In the genomic region with DNA sequence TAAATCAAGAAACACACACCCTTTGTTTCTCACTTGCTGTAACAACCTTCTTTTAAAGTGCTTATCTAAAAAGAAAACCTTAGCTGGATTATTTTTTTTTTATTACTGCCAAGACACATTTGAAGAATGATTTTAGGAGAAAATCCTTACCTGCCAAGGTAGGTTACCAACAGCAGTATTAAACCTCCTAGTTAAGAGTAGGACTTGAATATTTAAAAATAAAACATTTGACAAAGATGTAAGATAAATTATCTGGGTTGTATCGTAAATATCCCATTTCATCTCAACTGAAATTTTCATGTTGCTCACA, we compare ENCODE assay signal across 26 cellular contexts.
DNase-seq lines count a peak whose midpoint lies in the region; ATAC-seq and TF ChIP-seq lines count a peak whose summit lies in the region.
"Had no signal": no experiment of that assay in that cellular context is flagged by ENCODE, and none has a peak within 500 bp of the region (broad histone marks: within the 10 kb centered on the region; RNA-seq: fewer than 3 reads in every experiment).

No MANE protein-coding gene starts in this region.

- H3K9me3 ChIP-seq in cardiac muscle cell (ENCODE audit: low read depth): no peaks in the 10 kb centered on the region
- H3K9me3 ChIP-seq: body of pancreas, gastrocnemius medialis, thoracic aorta had no signal

- H3K27me3 ChIP-seq in cardiac muscle cell: no peaks in the 10 kb centered on the region
- H3K27me3 ChIP-seq: body of pancreas, gastrocnemius medialis had no signal

- no peak for TF ChIP-seq CTCF in cardiac muscle cell (IDR thresholded peaks at IDR 0.05; ENCODE audit: low read depth, low read length)
- TF ChIP-seq CTCF in WTC11 (IDR thresholded peaks at IDR 0.05): peak; percentile 6; the same call in 1 of the 2 replicates
- no peak for TF ChIP-seq CTCF in nephron progenitor cell (IDR thresholded peaks at IDR 0.05)

- H3K9me3 Mint-ChIP-seq in WTC11 (no peaks in the 10 kb centered on the region), nephron progenitor cell (no peaks in the 10 kb centered on the region)
- H3K9me3 Mint-ChIP-seq: mesothelial cell of epicardium; naive thymus-derived CD4-positive, alpha-beta T cell; T-helper 1 cell treated with Interleukin-12 subunit alpha and Interleukin-12 subunit beta and Interleukin-4 antibody, amounts not matched to agents 30 μg/mL and 1 μg/mL, for 36 hours had no signal

- no peak overlapping the region for H3K4me3 Mint-ChIP-seq in WTC11
- H3K4me3 Mint-ChIP-seq in nephron progenitor cell: peak overlapping the region; percentile 68
- H3K4me3 Mint-ChIP-seq: mesothelial cell of epicardium; naive thymus-derived CD4-positive, alpha-beta T cell; T-helper 1 cell treated with Interleukin-12 subunit alpha and Interleukin-12 subunit beta and Interleukin-4 antibody, amounts not matched to agents 30 μg/mL and 1 μg/mL, for 36 hours had no signal

- H3K4me1 Mint-ChIP-seq in WTC11 (peaks cover 25% of the 10 kb centered on the region), nephron progenitor cell (peaks cover 67% of the 10 kb centered on the region)
- H3K4me1 Mint-ChIP-seq: naive thymus-derived CD4-positive, alpha-beta T cell had no signal

- H3K36me3 Mint-ChIP-seq in WTC11: no peaks in the 10 kb centered on the region
- peaks cover 8% of the 10 kb centered on the region for H3K36me3 Mint-ChIP-seq in nephron progenitor cell (ENCODE audit: low read depth)
- H3K36me3 Mint-ChIP-seq: mesothelial cell of epicardium; naive thymus-derived CD4-positive, alpha-beta T cell had no signal

- no peaks in the 10 kb centered on the region for H3K36me3 ChIP-seq in cardiac muscle cell
- H3K36me3 ChIP-seq: gastrocnemius medialis, thoracic aorta had no signal

- CTCF ChIA-PET in WTC11 (lab: Charles Lee): no interaction called here

- H3K4me3 ChIP-seq in cardiac muscle cell: peak overlapping the region; percentile 10
- H3K4me3 ChIP-seq: body of pancreas, gastrocnemius medialis had no signal

- H3K27me3 Mint-ChIP-seq in WTC11 (ENCODE audit: low read depth) (no peaks in the 10 kb centered on the region), nephron progenitor cell (ENCODE audit: low read depth, poor library complexity) (peaks cover 6% of the 10 kb centered on the region)

- H3K27ac ChIP-seq in cardiac muscle cell: peak overlapping the region; percentile 18
- H3K27ac ChIP-seq: body of pancreas, gastrocnemius medialis, HL-60, parathyroid adenoma, thoracic aorta had no signal

- ATAC-seq in Right ventricle myocardium inferior: no peak
- no peak for ATAC-seq in WTC11
- ATAC-seq in GM21381 (IDR thresholded peaks at IDR 0.05; ENCODE audit: unreplicated experiment): no peak
- no peak for ATAC-seq in GM21390 (IDR thresholded peaks at IDR 0.05; ENCODE audit: unreplicated experiment)
- ATAC-seq: body of pancreas; esophagus mucosa; naive thymus-derived CD4-positive, alpha-beta T cell had no signal

- POLR2A ChIA-PET in WTC11 (lab: Charles Lee): no interaction called here

- H3K27ac Mint-ChIP-seq in WTC11 (no peak overlapping the region), nephron progenitor cell (peak overlapping the region; percentile 20)
- H3K27ac Mint-ChIP-seq: naive thymus-derived CD4-positive, alpha-beta T cell; T-helper 1 cell treated with Interleukin-12 subunit alpha and Interleukin-12 subunit beta and Interleukin-4 antibody, amounts not matched to agents 30 μg/mL and 1 μg/mL, for 36 hours had no signal

- intact Hi-C loops in Right ventricle myocardium inferior (cut with DNase I) (loop anchor here (2.0 kb wide), 1 partner anchor 332 kb away; no protein-coding TSS in a partner anchor), posterior cingulate gyrus (cut with DNase I) (loop anchor here (1.0 kb wide), 1 partner anchor 331 kb away; no protein-coding TSS in a partner anchor)

- peaks cover 33% of the 10 kb centered on the region for H3K4me1 ChIP-seq in cardiac muscle cell (ENCODE audit: low read depth)
- H3K4me1 ChIP-seq: parathyroid adenoma had no signal

- DNase-seq in cardiac muscle cell (ENCODE audit: low read depth in 1 of 2, low spot score in 1 of 2) (no peak), Right ventricle myocardium inferior (ENCODE audit: missing footprints) (no peak), WTC11 (ENCODE audit: low spot score) (no peak), nephron progenitor cell (no peak), Ammon's horn (ENCODE audit: low spot score) (no peak), posterior cingulate gyrus (no peak)
- DNase-seq: activated CD4-positive, alpha-beta T cell treated with anti-CD3 and anti-CD28 coated beads for 48 hours; activated naive CD4-positive, alpha-beta T cell; COR-L47; DMS79; gastrocnemius medialis; GF-D8; NCI-H1694; NCI-H2171; SIG-M5; stimulated activated CD4-positive, alpha-beta T cell treated with anti-CD3 and anti-CD28 coated beads, Interleukin-4, amount 100 ng/mL, for 4 hours had no signal

TF ChIP-seq in WTC11, 78 proteins besides CTCF, POLR2A, EP300 and RAD21:
- TF ChIP-seq, protein P1, sequence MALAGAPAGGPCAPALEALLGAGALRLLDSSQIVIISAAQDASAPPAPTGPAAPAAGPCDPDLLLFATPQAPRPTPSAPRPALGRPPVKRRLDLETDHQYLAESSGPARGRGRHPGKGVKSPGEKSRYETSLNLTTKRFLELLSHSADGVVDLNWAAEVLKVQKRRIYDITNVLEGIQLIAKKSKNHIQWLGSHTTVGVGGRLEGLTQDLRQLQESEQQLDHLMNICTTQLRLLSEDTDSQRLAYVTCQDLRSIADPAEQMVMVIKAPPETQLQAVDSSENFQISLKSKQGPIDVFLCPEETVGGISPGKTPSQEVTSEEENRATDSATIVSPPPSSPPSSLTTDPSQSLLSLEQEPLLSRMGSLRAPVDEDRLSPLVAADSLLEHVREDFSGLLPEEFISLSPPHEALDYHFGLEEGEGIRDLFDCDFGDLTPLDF (CRISPR knock-in tag; IDR thresholded peaks at IDR 0.05): no peak
- TF ChIP-seq, protein P2, sequence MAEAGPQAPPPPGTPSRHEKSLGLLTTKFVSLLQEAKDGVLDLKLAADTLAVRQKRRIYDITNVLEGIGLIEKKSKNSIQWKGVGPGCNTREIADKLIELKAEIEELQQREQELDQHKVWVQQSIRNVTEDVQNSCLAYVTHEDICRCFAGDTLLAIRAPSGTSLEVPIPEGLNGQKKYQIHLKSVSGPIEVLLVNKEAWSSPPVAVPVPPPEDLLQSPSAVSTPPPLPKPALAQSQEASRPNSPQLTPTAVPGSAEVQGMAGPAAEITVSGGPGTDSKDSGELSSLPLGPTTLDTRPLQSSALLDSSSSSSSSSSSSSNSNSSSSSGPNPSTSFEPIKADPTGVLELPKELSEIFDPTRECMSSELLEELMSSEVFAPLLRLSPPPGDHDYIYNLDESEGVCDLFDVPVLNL (CRISPR knock-in tag; IDR thresholded peaks at IDR 0.05; ENCODE audit: borderline replicate concordance, low read depth): no peak
- TF ChIP-seq ZNF396 (CRISPR knock-in tag; IDR thresholded peaks at IDR 0.05; ENCODE audit: borderline replicate concordance): no peak
- TF ChIP-seq ZNF138 (CRISPR knock-in tag; conservative IDR thresholded peaks at IDR 0.05): no peak
- TF ChIP-seq, protein P3, sequence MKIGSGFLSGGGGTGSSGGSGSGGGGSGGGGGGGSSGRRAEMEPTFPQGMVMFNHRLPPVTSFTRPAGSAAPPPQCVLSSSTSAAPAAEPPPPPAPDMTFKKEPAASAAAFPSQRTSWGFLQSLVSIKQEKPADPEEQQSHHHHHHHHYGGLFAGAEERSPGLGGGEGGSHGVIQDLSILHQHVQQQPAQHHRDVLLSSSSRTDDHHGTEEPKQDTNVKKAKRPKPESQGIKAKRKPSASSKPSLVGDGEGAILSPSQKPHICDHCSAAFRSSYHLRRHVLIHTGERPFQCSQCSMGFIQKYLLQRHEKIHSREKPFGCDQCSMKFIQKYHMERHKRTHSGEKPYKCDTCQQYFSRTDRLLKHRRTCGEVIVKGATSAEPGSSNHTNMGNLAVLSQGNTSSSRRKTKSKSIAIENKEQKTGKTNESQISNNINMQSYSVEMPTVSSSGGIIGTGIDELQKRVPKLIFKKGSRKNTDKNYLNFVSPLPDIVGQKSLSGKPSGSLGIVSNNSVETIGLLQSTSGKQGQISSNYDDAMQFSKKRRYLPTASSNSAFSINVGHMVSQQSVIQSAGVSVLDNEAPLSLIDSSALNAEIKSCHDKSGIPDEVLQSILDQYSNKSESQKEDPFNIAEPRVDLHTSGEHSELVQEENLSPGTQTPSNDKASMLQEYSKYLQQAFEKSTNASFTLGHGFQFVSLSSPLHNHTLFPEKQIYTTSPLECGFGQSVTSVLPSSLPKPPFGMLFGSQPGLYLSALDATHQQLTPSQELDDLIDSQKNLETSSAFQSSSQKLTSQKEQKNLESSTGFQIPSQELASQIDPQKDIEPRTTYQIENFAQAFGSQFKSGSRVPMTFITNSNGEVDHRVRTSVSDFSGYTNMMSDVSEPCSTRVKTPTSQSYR (CRISPR knock-in tag; IDR thresholded peaks at IDR 0.05): no peak
- TF ChIP-seq GTF2I (CRISPR knock-in tag; conservative IDR thresholded peaks at IDR 0.05): no peak
- TF ChIP-seq, protein P4, sequence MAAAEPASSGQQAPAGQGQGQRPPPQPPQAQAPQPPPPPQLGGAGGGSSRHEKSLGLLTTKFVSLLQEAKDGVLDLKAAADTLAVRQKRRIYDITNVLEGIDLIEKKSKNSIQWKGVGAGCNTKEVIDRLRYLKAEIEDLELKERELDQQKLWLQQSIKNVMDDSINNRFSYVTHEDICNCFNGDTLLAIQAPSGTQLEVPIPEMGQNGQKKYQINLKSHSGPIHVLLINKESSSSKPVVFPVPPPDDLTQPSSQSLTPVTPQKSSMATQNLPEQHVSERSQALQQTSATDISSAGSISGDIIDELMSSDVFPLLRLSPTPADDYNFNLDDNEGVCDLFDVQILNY (CRISPR knock-in tag; IDR thresholded peaks at IDR 0.05): no peak
- TF ChIP-seq GABPB1 (CRISPR knock-in tag; IDR thresholded peaks at IDR 0.05): no peak
